19 cellular contexts compared by ENCODE assay signal in the genomic region with DNA sequence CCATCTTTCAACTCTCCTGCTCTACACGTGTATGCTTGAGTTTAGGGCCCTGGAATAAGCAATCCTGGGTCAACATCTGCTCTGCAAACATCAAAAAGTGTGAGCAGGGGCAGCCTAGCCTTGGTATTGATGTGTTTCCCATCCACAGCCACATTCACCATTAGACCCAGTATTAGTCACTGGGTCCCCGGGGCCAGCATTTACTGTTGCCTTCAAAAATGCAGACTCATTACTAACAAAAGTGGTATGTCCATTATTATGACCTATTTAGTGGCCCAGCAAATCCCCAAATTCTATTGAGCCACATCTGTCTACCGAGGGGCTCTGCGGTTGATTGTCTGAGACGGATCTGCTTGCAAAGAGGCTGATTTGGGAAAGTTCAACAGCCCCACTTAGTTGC.
"Had no signal": no experiment of that assay in that cellular context is flagged by ENCODE, and none has a peak within 500 bp of the region (broad histone marks: within the 10 kb centered on the region; RNA-seq: fewer than 3 reads in every experiment).

No MANE protein-coding gene starts in this region.

- H3K27ac Mint-ChIP-seq: activated CD4-positive, alpha-beta memory T cell treated with anti-CD3 and anti-CD28 coated beads, Interleukin-2, amount 10 ng/mL, durations not matched to agents 7 days and 5 days; activated CD8-positive, alpha-beta memory T cell treated with anti-CD3 and anti-CD28 coated beads, Interleukin-2, amount 10 ng/mL, durations not matched to agents 7 days and 5 days; activated naive CD8-positive, alpha-beta T cell treated with anti-CD3 and anti-CD28 coated beads for 36 hours; activated T-helper 17 cell treated with anti-CD3 and anti-CD28 coated beads, Interleukin-2, amount 50 U/mL, for 72 hours; brain; stimulated activated effector memory CD8-positive, alpha-beta T cell treated with anti-CD3 and anti-CD28 coated beads, Interleukin-12 subunit alpha, Interleukin-12 subunit beta, amount 100 ng/mL, for 72 hours; T-cell had no signal

- H3K9me3 ChIP-seq: colonic mucosa, right lobe of liver had no signal

- H3K27me3 ChIP-seq: colonic mucosa, right lobe of liver had no signal

- H3K36me3 ChIP-seq: colonic mucosa, right lobe of liver had no signal

- H3K27me3 Mint-ChIP-seq: activated CD4-positive, alpha-beta memory T cell treated with anti-CD3 and anti-CD28 coated beads, Interleukin-2, amount 10 ng/mL, durations not matched to agents 7 days and 5 days; activated CD8-positive, alpha-beta memory T cell treated with anti-CD3 and anti-CD28 coated beads, Interleukin-2, amount 10 ng/mL, durations not matched to agents 7 days and 5 days; activated T-helper 17 cell treated with anti-CD3 and anti-CD28 coated beads, Interleukin-2, amount 50 U/mL, for 72 hours; T-cell had no signal

- ATAC-seq: activated CD8-positive, alpha-beta memory T cell treated with anti-CD3 and anti-CD28 coated beads, Interleukin-2, amount 10 ng/mL, durations not matched to agents 7 days and 5 days; activated T-helper 17 cell treated with anti-CD3 and anti-CD28 coated beads, Interleukin-2, amount 50 U/mL, for 72 hours; left ventricle myocardium superior; right lobe of liver; stimulated activated effector memory CD8-positive, alpha-beta T cell treated with anti-CD3 and anti-CD28 coated beads, Interleukin-12 subunit alpha, Interleukin-12 subunit beta, amount 100 ng/mL, for 72 hours; T-cell had no signal

- H3K4me3 ChIP-seq: colonic mucosa, right lobe of liver had no signal

- H3K4me3 Mint-ChIP-seq: activated CD4-positive, alpha-beta memory T cell treated with anti-CD3 and anti-CD28 coated beads, Interleukin-2, amount 10 ng/mL, durations not matched to agents 7 days and 5 days; activated CD8-positive, alpha-beta memory T cell treated with anti-CD3 and anti-CD28 coated beads, Interleukin-2, amount 10 ng/mL, durations not matched to agents 7 days and 5 days; activated naive CD8-positive, alpha-beta T cell treated with anti-CD3 and anti-CD28 coated beads for 36 hours; activated T-helper 17 cell treated with anti-CD3 and anti-CD28 coated beads, Interleukin-2, amount 50 U/mL, for 72 hours; brain; stimulated activated effector memory CD8-positive, alpha-beta T cell treated with anti-CD3 and anti-CD28 coated beads, Interleukin-12 subunit alpha, Interleukin-12 subunit beta, amount 100 ng/mL, for 72 hours; T-cell had no signal

- H3K4me1 Mint-ChIP-seq: activated CD4-positive, alpha-beta memory T cell treated with anti-CD3 and anti-CD28 coated beads, Interleukin-2, amount 10 ng/mL, durations not matched to agents 7 days and 5 days; activated CD8-positive, alpha-beta memory T cell treated with anti-CD3 and anti-CD28 coated beads, Interleukin-2, amount 10 ng/mL, durations not matched to agents 7 days and 5 days; activated naive CD8-positive, alpha-beta T cell treated with anti-CD3 and anti-CD28 coated beads for 36 hours; activated T-helper 17 cell treated with anti-CD3 and anti-CD28 coated beads, Interleukin-2, amount 50 U/mL, for 72 hours; stimulated activated effector memory CD8-positive, alpha-beta T cell treated with anti-CD3 and anti-CD28 coated beads, Interleukin-12 subunit alpha, Interleukin-12 subunit beta, amount 100 ng/mL, for 72 hours; T-cell had no signal

- H3K36me3 Mint-ChIP-seq: activated CD8-positive, alpha-beta memory T cell treated with anti-CD3 and anti-CD28 coated beads, Interleukin-2, amount 10 ng/mL, durations not matched to agents 7 days and 5 days; activated naive CD8-positive, alpha-beta T cell treated with anti-CD3 and anti-CD28 coated beads for 36 hours; stimulated activated effector memory CD8-positive, alpha-beta T cell treated with anti-CD3 and anti-CD28 coated beads, Interleukin-12 subunit alpha, Interleukin-12 subunit beta, amount 100 ng/mL, for 72 hours; T-cell had no signal

- H3K9me3 Mint-ChIP-seq: activated naive CD8-positive, alpha-beta T cell treated with anti-CD3 and anti-CD28 coated beads for 36 hours had no signal

- DNase-seq: activated CD4-positive, alpha-beta memory T cell treated with anti-CD3 and anti-CD28 coated beads, Interleukin-2, amount 10 ng/mL, durations not matched to agents 7 days and 5 days; activated CD4-positive, alpha-beta T cell treated with anti-CD3 and anti-CD28 coated beads for 48 hours; activated CD4-positive, CD25-positive, alpha-beta regulatory T cell; activated CD8-positive, alpha-beta memory T cell treated with anti-CD3 and anti-CD28 coated beads, Interleukin-2, amount 10 ng/mL, durations not matched to agents 7 days and 5 days; activated naive CD4-positive, alpha-beta T cell; activated naive CD8-positive, alpha-beta T cell treated with anti-CD3 and anti-CD28 coated beads for 36 hours; activated T-cell treated with anti-CD3 and anti-CD28 coated beads, Interleukin-2, amount 50 U/mL, for 1 hour; amygdala; central memory CD4-positive, alpha-beta T cell; colonic mucosa; hypothalamus; kidney glomerular epithelial cell; left ventricle myocardium superior; right lobe of liver; stimulated activated CD4-positive, alpha-beta T cell treated with anti-CD3 and anti-CD28 coated beads, Interleukin-4, amount 100 ng/mL, for 24 hours; T-cell had no signal

- H3K4me1 ChIP-seq: colonic mucosa, right lobe of liver had no signal

- H3K27ac ChIP-seq: colonic mucosa, right lobe of liver had no signal
